Comparison of ENCODE assay signal across 8 cellular contexts in genomic region chr3:41198526-41198925, GRCh38. TPM values are rescaled to one million over a fixed set of nuclear protein-coding genes. Genes with fewer than 3 reads are reported as not detected.
DNase-seq lines count a peak whose midpoint lies in the region; ATAC-seq, FAIRE-seq and TF ChIP-seq lines count a peak whose summit lies in the region.

No MANE protein-coding gene starts in this region.

- H3K36me3 ChIP-seq in esophagus squamous epithelium (no peaks in the 10 kb centered on the region), neural cell (ENCODE audit: insufficient read depth, low read length) (no peaks in the 10 kb centered on the region)

- H2AFZ ChIP-seq in neural cell (ENCODE audit: low read depth, low read length), result peak overlapping the region; percentile 49

- DNase-seq in GM12892 (ENCODE audit: insufficient read length), result no peak
- no peak for DNase-seq in HL-60 (ENCODE audit: low read depth in 1 of 2, low spot score in 1 of 2)
- no peak for DNase-seq in activated B cell treated with CpG ODN at 0.5 μM for 24 hours
- no peak for DNase-seq in esophagus squamous epithelium (lab: John Stamatoyannopoulos, UW)
- no peak for DNase-seq in A172 (ENCODE audit: low spot score)
- DNase-seq in HK-2 (ENCODE audit: unreplicated experiment), result no peak
- DNase-seq in NCI-H226, result no peak

- H3K4me3 Mint-ChIP-seq in activated B cell treated with CpG ODN at 0.5 μM for 24 hours, result peak overlapping the region; percentile 93

- peaks cover 36% of the 10 kb centered on the region for H3K79me2 ChIP-seq in neural cell (replicated peaks; ENCODE audit: insufficient read depth, low read length)

- peak overlapping the region; percentile 4 for H3K4me2 ChIP-seq in neural cell (ENCODE audit: low read length)

- WGBS in esophagus squamous epithelium, 2 donors, result 6 to 7% methylated on average over 7 to 15 of the region's 20 CpGs

- peak overlapping the region; percentile 85 for H3K27ac Mint-ChIP-seq in activated B cell treated with CpG ODN at 0.5 μM for 24 hours

- peak overlapping the region; percentile 96 for H3K9ac ChIP-seq in neural cell (ENCODE audit: low read length)

- no peaks in the 10 kb centered on the region for H3K9me3 ChIP-seq in esophagus squamous epithelium
- no peaks in the 10 kb centered on the region for H3K9me3 ChIP-seq in neural cell (ENCODE audit: low read length)

- H3K4me1 Mint-ChIP-seq in activated B cell treated with CpG ODN at 0.5 μM for 24 hours, result peaks cover 34% of the 10 kb centered on the region

- H3K9me3 Mint-ChIP-seq in activated B cell treated with CpG ODN at 0.5 μM for 24 hours, result no peaks in the 10 kb centered on the region

- H3F3A ChIP-seq in neural cell (ENCODE audit: insufficient read depth, low read length, poor library complexity, severe bottlenecking), result peaks cover 5% of the 10 kb centered on the region

- H3K4me1 ChIP-seq in esophagus squamous epithelium, result peaks cover 9 to 33% (median 14%) of the 10 kb centered on the region in 3 donors

- FAIRE-seq in GM12892 (lab: Jason Lieb, UNC), result peak; percentile 38

- H3K4me3 ChIP-seq in HL-60 (replicated peaks; ENCODE audit: insufficient read depth, low read length), result peak overlapping the region; percentile 77
- peak overlapping the region; percentile 87 to 95 (median 94) for H3K4me3 ChIP-seq in esophagus squamous epithelium
- H3K4me3 ChIP-seq in neural cell (ENCODE audit: low read length), result peak overlapping the region; percentile 79

- POLR2A ChIA-PET in activated B cell treated with CpG ODN at 0.5 μM for 24 hours (lab: Charles Lee), result interaction anchor here (0.6 to 4.7 kb wide), 20 partner anchors 8 to 1718 kb away, joined by 3 to 42 read pairs (median 10); partner anchors contain the start of genes EIF1B, RPL14, ULK4 and ZNF619

- H3K27me3 ChIP-seq in HL-60 (ENCODE audit: insufficient read depth, poor library complexity, severe bottlenecking) (no peaks in the 10 kb centered on the region), esophagus squamous epithelium (no peaks in the 10 kb centered on the region), neural cell (ENCODE audit: insufficient read depth, low read depth, low read length) (no peaks in the 10 kb centered on the region)

- intact Hi-C loops in activated B cell treated with CpG ODN at 0.5 μM for 24 hours (cut with micrococcal nuclease) (loop anchor here (1.0 to 5.0 kb wide), 5 partner anchors 8 to 890 kb away; partner anchors contain the start of genes EIF1B and ULK4), esophagus squamous epithelium (cut with DNase I) (no loop called here)

- CTCF ChIA-PET in activated B cell treated with CpG ODN at 0.5 μM for 24 hours (lab: Charles Lee), result interaction anchor here (0.7 to 1.4 kb wide), 5 partner anchors 11 to 890 kb away, joined by 3 to 5 read pairs (median 3); no protein-coding TSS in a partner anchor

- no peak for TF ChIP-seq EP300 in neural cell (conservative IDR thresholded peaks at IDR 0.05; ENCODE audit: poor library complexity, severe bottlenecking)

- H3K27ac ChIP-seq in HL-60 (replicated peaks), result peak overlapping the region; percentile 99
- peak overlapping the region; percentile 98 to 99 (median 99) for H3K27ac ChIP-seq in esophagus squamous epithelium
- H3K27ac ChIP-seq in neural cell (ENCODE audit: low read length), result no peak overlapping the region

- TF ChIP-seq CTCF in HL-60 (IDR thresholded peaks at IDR 0.05; ENCODE audit: insufficient read depth, low read length), result no peak
- no peak for TF ChIP-seq CTCF in activated B cell treated with CpG ODN at 0.5 μM for 24 hours (IDR thresholded peaks at IDR 0.05)
- TF ChIP-seq CTCF in esophagus squamous epithelium (IDR thresholded peaks at IDR 0.05), result no peak
- no peak for TF ChIP-seq CTCF in neural cell (IDR thresholded peaks at IDR 0.05; ENCODE audit: poor library complexity, severe bottlenecking)

- peaks cover 4% of the 10 kb centered on the region for H3K27me3 Mint-ChIP-seq in activated B cell treated with CpG ODN at 0.5 μM for 24 hours

- H4K20me1 ChIP-seq in neural cell (ENCODE audit: insufficient read depth), result peaks cover 5% of the 10 kb centered on the region

- ATAC-seq in activated B cell treated with CpG ODN at 0.5 μM for 24 hours (ENCODE audit: low read depth), result peak; percentile 4

- H3K9me2 ChIP-seq in neural cell (ENCODE audit: insufficient read depth, low read length), result no peaks in the 10 kb centered on the region

- TF ChIP-seq RAD21 in neural cell (conservative IDR thresholded peaks at IDR 0.05), result no peak

- H3K36me3 Mint-ChIP-seq in activated B cell treated with CpG ODN at 0.5 μM for 24 hours (ENCODE audit: low read depth), result peaks cover 13% of the 10 kb centered on the region

- TF ChIP-seq POLR2A in GM12892 (IDR thresholded peaks at IDR 0.05; ENCODE audit: low read depth, low read length), result no peak
- no peak for TF ChIP-seq POLR2A in esophagus squamous epithelium (IDR thresholded peaks at IDR 0.05)

TF ChIP-seq in neural cell, 6 proteins besides CTCF, POLR2A, EP300 and RAD21:
- TF ChIP-seq SMC3 (conservative IDR thresholded peaks at IDR 0.05; ENCODE audit: poor library complexity) (no peak), MXI1 (conservative IDR thresholded peaks at IDR 0.05; ENCODE audit: poor library complexity, severe bottlenecking) (no peak), EZH2 (IDR thresholded peaks at IDR 0.05; ENCODE audit: borderline replicate concordance, insufficient read depth, low read length, poor library complexity, severe bottlenecking) (no peak), TAF1 (IDR thresholded peaks at IDR 0.05; ENCODE audit: low read depth) (no peak), REST (IDR thresholded peaks at IDR 0.05; ENCODE audit: borderline replicate concordance) (no peak), POLR2AphosphoS5 (IDR thresholded peaks at IDR 0.05) (no peak)
TF ChIP-seq in neural cell: peak in this region for 0.

RNA-seq across cellular contexts. Expression of gene CTNNB1, which starts 0.8 kb away (rescaled TPM):
- 86.8 TPM for polyA plus RNA-seq in GM12892 (2012; ENCODE audit: missing spikeins)
- total RNA-seq in activated B cell treated with CpG ODN at 0.5 μM for 24 hours (155 and 164 TPM in 2 replicates), esophagus squamous epithelium (100 to 1,000 TPM; 219 to 430 (median 290) TPM)
- 317 and 323 TPM in 2 replicates for polyA plus RNA-seq in neural cell
- 635 and 695 TPM in 2 replicates for polyA minus RNA-seq in neural cell
- 346 and 441 TPM in 2 replicates for total RNA-seq in A172 (2014; rRNA removed; shearing (Covaris generic))
